ENCODE assay signal across 1 cellular context in the genomic region with DNA sequence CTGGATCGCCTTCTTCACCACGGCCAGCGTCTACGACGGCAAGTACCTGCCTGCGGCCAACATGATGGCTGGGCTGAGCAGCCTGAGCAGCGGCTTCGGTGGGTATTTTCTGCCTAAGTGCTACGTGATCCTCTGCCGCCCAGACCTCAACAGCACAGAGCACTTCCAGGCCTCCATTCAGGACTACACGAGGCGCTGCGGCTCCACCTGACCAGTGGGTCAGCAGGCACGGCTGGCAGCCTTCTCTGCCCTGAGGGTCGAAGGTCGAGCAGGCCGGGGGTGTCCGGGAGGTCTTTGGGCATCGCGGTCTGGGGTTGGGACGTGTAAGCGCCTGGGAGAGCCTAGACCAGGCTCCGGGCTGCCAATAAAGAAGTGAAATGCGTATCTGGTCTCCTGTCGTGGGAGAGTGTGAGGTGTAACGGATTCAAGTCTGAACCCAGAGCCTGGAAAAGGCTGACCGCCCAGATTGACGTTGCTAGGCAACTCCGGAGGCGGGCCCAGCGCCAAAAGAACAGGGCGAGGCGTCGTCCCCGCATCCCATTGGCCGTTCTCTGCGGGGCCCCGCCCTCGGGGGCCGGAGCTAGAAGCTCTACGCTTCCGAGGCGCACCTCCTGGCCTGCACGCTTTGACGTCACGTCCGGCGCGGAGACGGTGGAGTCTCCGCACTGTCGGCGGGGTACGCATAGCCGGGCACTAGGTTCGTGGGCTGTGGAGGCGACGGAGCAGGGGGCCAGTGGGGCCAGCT.
A peak's percentile ranks its signal among the peaks of the same experiment; 100 is the strongest.
TF ChIP-seq lines count a peak whose summit lies in the region.

A gene (plus strand): TSS at position 621 of the 745 bp plus-strand sequence. CDS start 616 bp downstream, outside the sequence.

TF ChIP-seq in HEK293, 187 proteins besides CTCF, POLR2A, EP300 and RAD21 (continued from another document and continues in another):
- TF ChIP-seq, protein P1, sequence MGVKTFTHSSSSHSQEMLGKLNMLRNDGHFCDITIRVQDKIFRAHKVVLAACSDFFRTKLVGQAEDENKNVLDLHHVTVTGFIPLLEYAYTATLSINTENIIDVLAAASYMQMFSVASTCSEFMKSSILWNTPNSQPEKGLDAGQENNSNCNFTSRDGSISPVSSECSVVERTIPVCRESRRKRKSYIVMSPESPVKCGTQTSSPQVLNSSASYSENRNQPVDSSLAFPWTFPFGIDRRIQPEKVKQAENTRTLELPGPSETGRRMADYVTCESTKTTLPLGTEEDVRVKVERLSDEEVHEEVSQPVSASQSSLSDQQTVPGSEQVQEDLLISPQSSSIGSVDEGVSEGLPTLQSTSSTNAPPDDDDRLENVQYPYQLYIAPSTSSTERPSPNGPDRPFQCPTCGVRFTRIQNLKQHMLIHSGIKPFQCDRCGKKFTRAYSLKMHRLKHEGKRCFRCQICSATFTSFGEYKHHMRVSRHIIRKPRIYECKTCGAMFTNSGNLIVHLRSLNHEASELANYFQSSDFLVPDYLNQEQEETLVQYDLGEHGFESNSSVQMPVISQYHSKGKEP (tag by site-specific recombination; IDR thresholded peaks at IDR 0.05): no peak
- TF ChIP-seq ZNF169 (tag by site-specific recombination; IDR thresholded peaks at IDR 0.05) (no peak), GLIS2 (tag by site-specific recombination; IDR thresholded peaks at IDR 0.05) (no peak; the same call in 1 of the 2 replicates), FEZF1 (tag by site-specific recombination; IDR thresholded peaks at IDR 0.05) (peak; percentile 81), ZBTB17 (tag by site-specific recombination; IDR thresholded peaks at IDR 0.05) (peak; percentile 90), ZNF366 (tag by site-specific recombination; conservative IDR thresholded peaks at IDR 0.05) (no peak), SALL2 (tag by site-specific recombination; IDR thresholded peaks at IDR 0.05; ENCODE audit: borderline replicate concordance) (no peak), ZNF629 (tag by site-specific recombination; IDR thresholded peaks at IDR 0.05) (peak; percentile 99), ZNF670 (tag by site-specific recombination; IDR thresholded peaks at IDR 0.05; ENCODE audit: low read depth) (no peak), MEIS1 (CRISPR knock-in tag; IDR thresholded peaks at IDR 0.05; ENCODE audit: borderline replicate concordance) (no peak), SP2 (tag by site-specific recombination; IDR thresholded peaks at IDR 0.05) (peak; percentile 98), ZNF571 (tag by site-specific recombination; IDR thresholded peaks at IDR 0.05) (no peak), ZXDB (tag by site-specific recombination; IDR thresholded peaks at IDR 0.05) (peak; percentile 57; the same call in 1 of the 2 replicates), ZNF785 (tag by site-specific recombination; IDR thresholded peaks at IDR 0.05) (no peak), OSR2 (tag by site-specific recombination; IDR thresholded peaks at IDR 0.05) (no peak), ZNF221 (tag by site-specific recombination; IDR thresholded peaks at IDR 0.05; ENCODE audit: borderline replicate concordance) (no peak), ZNF654 (tag by site-specific recombination; IDR thresholded peaks at IDR 0.05; ENCODE audit: low read depth) (no peak), MZF1 (tag by site-specific recombination; IDR thresholded peaks at IDR 0.05; ENCODE audit: borderline replicate concordance) (no peak), ZNF350 (tag by site-specific recombination; IDR thresholded peaks at IDR 0.05) (no peak), ZEB2 (tag by site-specific recombination; IDR thresholded peaks at IDR 0.05) (peak; percentile 56; the same call in 1 of the 2 replicates), KLF8 (tag by site-specific recombination; IDR thresholded peaks at IDR 0.05) (peak; percentile 52; the same call in 1 of the 2 replicates), SP3 (tag by site-specific recombination; IDR thresholded peaks at IDR 0.05) (peak; percentile 78), ZNF707 (tag by site-specific recombination; IDR thresholded peaks at IDR 0.05) (no peak), ZNF184 (tag by site-specific recombination; IDR thresholded peaks at IDR 0.05) (no peak), ZNF529 (tag by site-specific recombination; IDR thresholded peaks at IDR 0.05; ENCODE audit: insufficient replicate concordance) (no peak), KLF9 (tag by site-specific recombination; IDR thresholded peaks at IDR 0.05; ENCODE audit: low read depth) (no peak), ZNF2 (tag by site-specific recombination; IDR thresholded peaks at IDR 0.05) (no peak), ZNF510 (tag by site-specific recombination; IDR thresholded peaks at IDR 0.05; ENCODE audit: insufficient replicate concordance) (no peak), ZNF501 (tag by site-specific recombination; IDR thresholded peaks at IDR 0.05) (no peak), ZNF335 (tag by site-specific recombination; conservative IDR thresholded peaks at IDR 0.05) (no peak), ZNF19 (tag by site-specific recombination; IDR thresholded peaks at IDR 0.05; ENCODE audit: low read depth) (no peak), ZNF660 (tag by site-specific recombination; IDR thresholded peaks at IDR 0.05) (no peak), ZNF558 (tag by site-specific recombination; IDR thresholded peaks at IDR 0.05) (no peak), ZNF311 (tag by site-specific recombination; IDR thresholded peaks at IDR 0.05; ENCODE audit: borderline replicate concordance) (no peak), GLIS1 (tag by site-specific recombination; IDR thresholded peaks at IDR 0.05) (peak; percentile 73; the same call in 1 of the 2 replicates)
- TF ChIP-seq, protein P2, sequence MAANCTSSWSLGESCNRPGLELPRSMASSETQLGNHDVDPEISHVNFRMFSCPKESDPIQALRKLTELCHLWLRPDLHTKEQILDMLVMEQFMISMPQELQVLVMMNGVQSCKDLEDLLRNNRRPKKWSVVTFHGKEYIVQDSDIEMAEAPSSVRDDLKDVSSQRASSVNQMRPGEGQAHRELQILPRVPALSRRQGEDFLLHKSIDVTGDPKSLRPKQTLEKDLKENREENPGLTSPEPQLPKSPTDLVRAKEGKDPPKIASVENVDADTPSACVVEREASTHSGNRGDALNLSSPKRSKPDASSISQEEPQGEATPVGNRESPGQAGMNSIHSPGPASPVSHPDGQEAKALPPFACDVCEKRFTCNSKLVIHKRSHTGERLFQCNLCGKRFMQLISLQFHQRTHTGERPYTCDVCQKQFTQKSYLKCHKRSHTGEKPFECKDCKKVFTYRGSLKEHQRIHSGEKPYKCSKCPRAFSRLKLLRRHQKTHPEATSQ (tag by site-specific recombination; IDR thresholded peaks at IDR 0.05): no peak
- TF ChIP-seq, protein P3, sequence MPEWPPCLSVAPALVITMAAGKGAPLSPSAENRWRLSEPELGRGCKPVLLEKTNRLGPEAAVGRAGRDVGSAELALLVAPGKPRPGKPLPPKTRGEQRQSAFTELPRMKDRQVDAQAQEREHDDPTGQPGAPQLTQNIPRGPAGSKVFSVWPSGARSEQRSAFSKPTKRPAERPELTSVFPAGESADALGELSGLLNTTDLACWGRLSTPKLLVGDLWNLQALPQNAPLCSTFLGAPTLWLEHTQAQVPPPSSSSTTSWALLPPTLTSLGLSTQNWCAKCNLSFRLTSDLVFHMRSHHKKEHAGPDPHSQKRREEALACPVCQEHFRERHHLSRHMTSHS (tag by site-specific recombination; IDR thresholded peaks at IDR 0.05): no peak
- TF ChIP-seq, protein P4, sequence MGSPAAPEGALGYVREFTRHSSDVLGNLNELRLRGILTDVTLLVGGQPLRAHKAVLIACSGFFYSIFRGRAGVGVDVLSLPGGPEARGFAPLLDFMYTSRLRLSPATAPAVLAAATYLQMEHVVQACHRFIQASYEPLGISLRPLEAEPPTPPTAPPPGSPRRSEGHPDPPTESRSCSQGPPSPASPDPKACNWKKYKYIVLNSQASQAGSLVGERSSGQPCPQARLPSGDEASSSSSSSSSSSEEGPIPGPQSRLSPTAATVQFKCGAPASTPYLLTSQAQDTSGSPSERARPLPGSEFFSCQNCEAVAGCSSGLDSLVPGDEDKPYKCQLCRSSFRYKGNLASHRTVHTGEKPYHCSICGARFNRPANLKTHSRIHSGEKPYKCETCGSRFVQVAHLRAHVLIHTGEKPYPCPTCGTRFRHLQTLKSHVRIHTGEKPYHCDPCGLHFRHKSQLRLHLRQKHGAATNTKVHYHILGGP (tag by site-specific recombination; IDR thresholded peaks at IDR 0.05): no peak
- TF ChIP-seq, protein P5, sequence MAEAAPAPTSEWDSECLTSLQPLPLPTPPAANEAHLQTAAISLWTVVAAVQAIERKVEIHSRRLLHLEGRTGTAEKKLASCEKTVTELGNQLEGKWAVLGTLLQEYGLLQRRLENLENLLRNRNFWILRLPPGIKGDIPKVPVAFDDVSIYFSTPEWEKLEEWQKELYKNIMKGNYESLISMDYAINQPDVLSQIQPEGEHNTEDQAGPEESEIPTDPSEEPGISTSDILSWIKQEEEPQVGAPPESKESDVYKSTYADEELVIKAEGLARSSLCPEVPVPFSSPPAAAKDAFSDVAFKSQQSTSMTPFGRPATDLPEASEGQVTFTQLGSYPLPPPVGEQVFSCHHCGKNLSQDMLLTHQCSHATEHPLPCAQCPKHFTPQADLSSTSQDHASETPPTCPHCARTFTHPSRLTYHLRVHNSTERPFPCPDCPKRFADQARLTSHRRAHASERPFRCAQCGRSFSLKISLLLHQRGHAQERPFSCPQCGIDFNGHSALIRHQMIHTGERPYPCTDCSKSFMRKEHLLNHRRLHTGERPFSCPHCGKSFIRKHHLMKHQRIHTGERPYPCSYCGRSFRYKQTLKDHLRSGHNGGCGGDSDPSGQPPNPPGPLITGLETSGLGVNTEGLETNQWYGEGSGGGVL (tag by site-specific recombination; IDR thresholded peaks at IDR 0.05): 0 out of 2 replicates have a peak, but pooled peaks have one; percentile 9
- TF ChIP-seq, protein P6, sequence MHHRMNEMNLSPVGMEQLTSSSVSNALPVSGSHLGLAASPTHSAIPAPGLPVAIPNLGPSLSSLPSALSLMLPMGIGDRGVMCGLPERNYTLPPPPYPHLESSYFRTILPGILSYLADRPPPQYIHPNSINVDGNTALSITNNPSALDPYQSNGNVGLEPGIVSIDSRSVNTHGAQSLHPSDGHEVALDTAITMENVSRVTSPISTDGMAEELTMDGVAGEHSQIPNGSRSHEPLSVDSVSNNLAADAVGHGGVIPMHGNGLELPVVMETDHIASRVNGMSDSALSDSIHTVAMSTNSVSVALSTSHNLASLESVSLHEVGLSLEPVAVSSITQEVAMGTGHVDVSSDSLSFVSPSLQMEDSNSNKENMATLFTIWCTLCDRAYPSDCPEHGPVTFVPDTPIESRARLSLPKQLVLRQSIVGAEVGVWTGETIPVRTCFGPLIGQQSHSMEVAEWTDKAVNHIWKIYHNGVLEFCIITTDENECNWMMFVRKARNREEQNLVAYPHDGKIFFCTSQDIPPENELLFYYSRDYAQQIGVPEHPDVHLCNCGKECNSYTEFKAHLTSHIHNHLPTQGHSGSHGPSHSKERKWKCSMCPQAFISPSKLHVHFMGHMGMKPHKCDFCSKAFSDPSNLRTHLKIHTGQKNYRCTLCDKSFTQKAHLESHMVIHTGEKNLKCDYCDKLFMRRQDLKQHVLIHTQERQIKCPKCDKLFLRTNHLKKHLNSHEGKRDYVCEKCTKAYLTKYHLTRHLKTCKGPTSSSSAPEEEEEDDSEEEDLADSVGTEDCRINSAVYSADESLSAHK (tag by site-specific recombination; IDR thresholded peaks at IDR 0.05): no peak
- TF ChIP-seq, protein P7, sequence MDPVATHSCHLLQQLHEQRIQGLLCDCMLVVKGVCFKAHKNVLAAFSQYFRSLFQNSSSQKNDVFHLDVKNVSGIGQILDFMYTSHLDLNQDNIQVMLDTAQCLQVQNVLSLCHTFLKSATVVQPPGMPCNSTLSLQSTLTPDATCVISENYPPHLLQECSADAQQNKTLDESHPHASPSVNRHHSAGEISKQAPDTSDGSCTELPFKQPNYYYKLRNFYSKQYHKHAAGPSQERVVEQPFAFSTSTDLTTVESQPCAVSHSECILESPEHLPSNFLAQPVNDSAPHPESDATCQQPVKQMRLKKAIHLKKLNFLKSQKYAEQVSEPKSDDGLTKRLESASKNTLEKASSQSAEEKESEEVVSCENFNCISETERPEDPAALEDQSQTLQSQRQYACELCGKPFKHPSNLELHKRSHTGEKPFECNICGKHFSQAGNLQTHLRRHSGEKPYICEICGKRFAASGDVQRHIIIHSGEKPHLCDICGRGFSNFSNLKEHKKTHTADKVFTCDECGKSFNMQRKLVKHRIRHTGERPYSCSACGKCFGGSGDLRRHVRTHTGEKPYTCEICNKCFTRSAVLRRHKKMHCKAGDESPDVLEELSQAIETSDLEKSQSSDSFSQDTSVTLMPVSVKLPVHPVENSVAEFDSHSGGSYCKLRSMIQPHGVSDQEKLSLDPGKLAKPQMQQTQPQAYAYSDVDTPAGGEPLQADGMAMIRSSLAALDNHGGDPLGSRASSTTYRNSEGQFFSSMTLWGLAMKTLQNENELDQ (tag by site-specific recombination; IDR thresholded peaks at IDR 0.05; ENCODE audit: low read depth): no peak
- TF ChIP-seq, protein P8, sequence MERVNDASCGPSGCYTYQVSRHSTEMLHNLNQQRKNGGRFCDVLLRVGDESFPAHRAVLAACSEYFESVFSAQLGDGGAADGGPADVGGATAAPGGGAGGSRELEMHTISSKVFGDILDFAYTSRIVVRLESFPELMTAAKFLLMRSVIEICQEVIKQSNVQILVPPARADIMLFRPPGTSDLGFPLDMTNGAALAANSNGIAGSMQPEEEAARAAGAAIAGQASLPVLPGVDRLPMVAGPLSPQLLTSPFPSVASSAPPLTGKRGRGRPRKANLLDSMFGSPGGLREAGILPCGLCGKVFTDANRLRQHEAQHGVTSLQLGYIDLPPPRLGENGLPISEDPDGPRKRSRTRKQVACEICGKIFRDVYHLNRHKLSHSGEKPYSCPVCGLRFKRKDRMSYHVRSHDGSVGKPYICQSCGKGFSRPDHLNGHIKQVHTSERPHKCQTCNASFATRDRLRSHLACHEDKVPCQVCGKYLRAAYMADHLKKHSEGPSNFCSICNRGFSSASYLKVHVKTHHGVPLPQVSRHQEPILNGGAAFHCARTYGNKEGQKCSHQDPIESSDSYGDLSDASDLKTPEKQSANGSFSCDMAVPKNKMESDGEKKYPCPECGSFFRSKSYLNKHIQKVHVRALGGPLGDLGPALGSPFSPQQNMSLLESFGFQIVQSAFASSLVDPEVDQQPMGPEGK (tag by site-specific recombination; IDR thresholded peaks at IDR 0.05): peak; percentile 77
- TF ChIP-seq, protein P9, sequence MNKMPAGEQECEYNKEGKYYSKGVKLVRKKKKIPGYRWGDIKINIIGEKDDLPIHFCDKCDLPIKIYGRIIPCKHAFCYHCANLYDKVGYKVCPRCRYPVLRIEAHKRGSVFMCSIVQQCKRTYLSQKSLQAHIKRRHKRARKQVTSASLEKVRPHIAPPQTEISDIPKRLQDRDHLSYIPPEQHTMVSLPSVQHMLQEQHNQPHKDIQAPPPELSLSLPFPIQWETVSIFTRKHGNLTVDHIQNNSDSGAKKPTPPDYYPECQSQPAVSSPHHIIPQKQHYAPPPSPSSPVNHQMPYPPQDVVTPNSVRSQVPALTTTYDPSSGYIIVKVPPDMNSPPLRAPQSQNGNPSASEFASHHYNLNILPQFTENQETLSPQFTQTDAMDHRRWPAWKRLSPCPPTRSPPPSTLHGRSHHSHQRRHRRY (tag by site-specific recombination; IDR thresholded peaks at IDR 0.05): no peak
- TF ChIP-seq, protein P10, sequence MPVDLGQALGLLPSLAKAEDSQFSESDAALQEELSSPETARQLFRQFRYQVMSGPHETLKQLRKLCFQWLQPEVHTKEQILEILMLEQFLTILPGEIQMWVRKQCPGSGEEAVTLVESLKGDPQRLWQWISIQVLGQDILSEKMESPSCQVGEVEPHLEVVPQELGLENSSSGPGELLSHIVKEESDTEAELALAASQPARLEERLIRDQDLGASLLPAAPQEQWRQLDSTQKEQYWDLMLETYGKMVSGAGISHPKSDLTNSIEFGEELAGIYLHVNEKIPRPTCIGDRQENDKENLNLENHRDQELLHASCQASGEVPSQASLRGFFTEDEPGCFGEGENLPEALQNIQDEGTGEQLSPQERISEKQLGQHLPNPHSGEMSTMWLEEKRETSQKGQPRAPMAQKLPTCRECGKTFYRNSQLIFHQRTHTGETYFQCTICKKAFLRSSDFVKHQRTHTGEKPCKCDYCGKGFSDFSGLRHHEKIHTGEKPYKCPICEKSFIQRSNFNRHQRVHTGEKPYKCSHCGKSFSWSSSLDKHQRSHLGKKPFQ (tag by site-specific recombination; IDR thresholded peaks at IDR 0.05): no peak
